In genomic region chr20:56157530-56158203, GRCh38 we compare ENCODE assay signal across 28 cellular contexts.
"Had no signal": no experiment of that assay in that cellular context is flagged by ENCODE, and none has a peak within 500 bp of the region (broad histone marks: within the 10 kb centered on the region; RNA-seq: fewer than 3 reads in every experiment).

No MANE protein-coding gene starts in this region.

- H3K4me1 ChIP-seq: esophagus muscularis mucosa, foreskin keratinocyte, gastroesophageal sphincter, heart left ventricle, lower lobe of right lung, prostate gland, right atrium auricular region, stomach, thyroid gland, vagina had no signal

- DNase-seq: dermis blood vessel endothelial cell; effector memory CD4-positive, alpha-beta T cell; foreskin keratinocyte; heart left ventricle; immature natural killer cell; islet precursor cell; kidney glomerular epithelial cell; left ventricle myocardium superior; lower lobe of right lung; naive B cell; stimulated activated CD4-positive, alpha-beta T cell treated with anti-CD3 and anti-CD28 coated beads, Interleukin-12 subunit alpha, Interleukin-12 subunit beta, amount 100 ng/mL, for 4 hours; stimulated activated CD4-positive, alpha-beta T cell treated with anti-CD3 and anti-CD28 coated beads, Interleukin-1b, Interleukin-23, amount 100 ng/mL, for 48 hours; stimulated activated CD4-positive, alpha-beta T cell treated with anti-CD3 and anti-CD28 coated beads, Interleukin-4, amount 100 ng/mL, for 24 hours; stimulated activated naive CD4-positive, alpha-beta T cell treated with Interleukin-2 at 50 U/mL for 16 hours; stomach; thyroid gland; trophoblast cell had no signal

- H3K36me3 ChIP-seq: esophagus muscularis mucosa, gastroesophageal sphincter, heart left ventricle, lower lobe of right lung, prostate gland, right atrium auricular region, stomach, thyroid gland, vagina had no signal

- H3K4me3 ChIP-seq: coronary artery, esophagus muscularis mucosa, gastroesophageal sphincter, heart left ventricle, hepatocyte, lower lobe of right lung, prostate gland, right atrium auricular region, smooth muscle cell, stomach, thyroid gland, vagina had no signal

- ATAC-seq: foreskin keratinocyte; gastroesophageal sphincter; heart left ventricle; left ventricle myocardium superior; lower lobe of right lung; natural killer cell treated with Interleukin-12 subunit alpha and Interleukin-12 subunit beta and Interleukin-15 and Interleukin-18, amount 100 ng/mL, for 72 hours; sciatic nerve; stimulated activated effector memory CD8-positive, alpha-beta T cell treated with anti-CD3 and anti-CD28 coated beads, Interleukin-12 subunit alpha, Interleukin-12 subunit beta, amount 100 ng/mL, for 72 hours had no signal

- H3K9me3 ChIP-seq: esophagus muscularis mucosa, gastroesophageal sphincter, heart left ventricle, lower lobe of right lung, prostate gland, right atrium auricular region, stomach, thyroid gland, vagina had no signal
